ENCODE assay signal across 14 cellular contexts in genomic region chr7:102872460-102872859, GRCh38. TPM values are rescaled to one million over a fixed set of nuclear protein-coding genes. Genes with fewer than 3 reads are reported as not detected.
DNase-seq lines count a peak whose midpoint lies in the region; ATAC-seq and TF ChIP-seq lines count a peak whose summit lies in the region.
"Had no signal": no experiment of that assay in that cellular context is flagged by ENCODE, and none has a peak within 500 bp of the region (broad histone marks: within the 10 kb centered on the region; RNA-seq: fewer than 3 reads in every experiment).

No MANE protein-coding gene starts in this region.

- H4K20me1 ChIP-seq in GM23338 (replicated peaks; ENCODE audit: insufficient read depth): no peaks in the 10 kb centered on the region

- peak; percentile 75 for ATAC-seq in SK-N-SH treated with all-trans-retinoic acid at 6 μM for 48 hours
- no peak for ATAC-seq in GM23338
- no peak for ATAC-seq in HG03159 (IDR thresholded peaks at IDR 0.05; ENCODE audit: unreplicated experiment)

- H3F3A ChIP-seq in GM23338 (replicated peaks; ENCODE audit: low read depth): no peaks in the 10 kb centered on the region

- peak; percentile 58 for DNase-seq in GM04504 (ENCODE audit: low read depth)
- peak; percentile 93 for DNase-seq in fibroblast of pulmonary artery (ENCODE audit: low read depth)
- no peak for DNase-seq in GM23338 (ENCODE audit: low spot score)
- DNase-seq in central memory CD4-positive, alpha-beta T cell: no peak
- DNase-seq: activated CD4-positive, alpha-beta T cell treated with anti-CD3 and anti-CD28 coated beads for 48 hours; activated naive CD4-positive, alpha-beta T cell; NCI-H1436; NCI-H69; sigmoid colon; SW 1271 had no signal

- TF ChIP-seq CTCF in fibroblast of pulmonary artery (IDR thresholded peaks at IDR 0.05; ENCODE audit: low read length, missing control alignments) (no peak), GM23338 (conservative IDR thresholded peaks at IDR 0.05; ENCODE audit: low read depth in 2 of 2) (no peak)

- H3K4me1 ChIP-seq in skeletal muscle satellite cell (ENCODE audit: control insufficient read depth, insufficient read depth, low read length) (peaks cover 51% of the 10 kb centered on the region), GM23338 (ENCODE audit: insufficient read depth) (no peaks in the 10 kb centered on the region)

- H3K36me3 Mint-ChIP-seq in GM23338 (ENCODE audit: low read depth): no peaks in the 10 kb centered on the region; the same call in 2 of the 3 replicates

- H3K27me3 Mint-ChIP-seq in GM23338 (ENCODE audit: insufficient read depth, low read depth, poor library complexity): no peaks in the 10 kb centered on the region
- H3K27me3 Mint-ChIP-seq: dendritic cell treated with granulocyte-macrophage colony-stimulating factor and Interleukin-4, amounts not matched to agents 40 ng/mL and 50 ng/mL, for 4 days had no signal

- H3K4me3 ChIP-seq in fibroblast of pulmonary artery (replicated peaks; ENCODE audit: low read depth, low read length) (no peak overlapping the region), skeletal muscle satellite cell (ENCODE audit: low read length) (no peak overlapping the region), GM23338 (no peak overlapping the region)
- H3K4me3 ChIP-seq: sigmoid colon had no signal

- H3K9me3 Mint-ChIP-seq in GM23338: no peaks in the 10 kb centered on the region
- H3K9me3 Mint-ChIP-seq: dendritic cell treated with granulocyte-macrophage colony-stimulating factor and Interleukin-4, amounts not matched to agents 40 ng/mL and 50 ng/mL, for 4 days had no signal

- peak overlapping the region; percentile 71 for H3K4me2 ChIP-seq in skeletal muscle satellite cell (ENCODE audit: low read length)
- no peak overlapping the region for H3K4me2 ChIP-seq in GM23338

- no peaks in the 10 kb centered on the region; the same call in 1 of the 2 replicates for H3K9me2 ChIP-seq in GM23338 (ENCODE audit: insufficient read depth)

- H3K27me3 ChIP-seq in skeletal muscle satellite cell (ENCODE audit: control insufficient read depth, insufficient read depth, low read length) (no peaks in the 10 kb centered on the region), GM23338 (ENCODE audit: insufficient read depth) (no peaks in the 10 kb centered on the region)
- H3K27me3 ChIP-seq: sigmoid colon had no signal

- H3K4me3 Mint-ChIP-seq in GM23338: no peak overlapping the region
- H3K4me3 Mint-ChIP-seq: dendritic cell treated with granulocyte-macrophage colony-stimulating factor and Interleukin-4, amounts not matched to agents 40 ng/mL and 50 ng/mL, for 4 days had no signal

- H3K9me3 ChIP-seq in skeletal muscle satellite cell (replicated peaks; ENCODE audit: low read length): no peaks in the 10 kb centered on the region
- H3K9me3 ChIP-seq: sigmoid colon had no signal

- no peaks in the 10 kb centered on the region for H3K36me3 ChIP-seq in skeletal muscle satellite cell (ENCODE audit: insufficient read depth, low read length)
- H3K36me3 ChIP-seq in GM23338 (ENCODE audit: insufficient read depth): no peaks in the 10 kb centered on the region
- H3K36me3 ChIP-seq: sigmoid colon had no signal

- H3K27ac Mint-ChIP-seq in GM23338: no peak overlapping the region
- H3K27ac Mint-ChIP-seq: dendritic cell treated with granulocyte-macrophage colony-stimulating factor and Interleukin-4, amounts not matched to agents 40 ng/mL and 50 ng/mL, for 4 days had no signal

- H3K4me1 Mint-ChIP-seq in GM23338: no peaks in the 10 kb centered on the region

- H2AFZ ChIP-seq in GM23338: no peak overlapping the region

- peak overlapping the region; percentile 85 for H3K9ac ChIP-seq in skeletal muscle satellite cell (ENCODE audit: low read depth, low read length)

- no peaks in the 10 kb centered on the region for H3K79me2 ChIP-seq in GM23338 (replicated peaks; ENCODE audit: insufficient read depth)

- H3K27ac ChIP-seq in GM23338 (ENCODE audit: low read depth): no peak overlapping the region
- H3K27ac ChIP-seq: sigmoid colon had no signal

TF ChIP-seq in SK-N-SH treated with all-trans-retinoic acid at 6 μM for 48 hours, 23 proteins besides CTCF, POLR2A, EP300 and RAD21 (continues in another document):
- TF ChIP-seq POU6F1 (CRISPR knock-in tag; IDR thresholded peaks at IDR 0.05; ENCODE audit: borderline replicate concordance, low read depth) (0 out of 2 replicates have a peak, but pooled peaks have one; percentile 53), ZC3H10 (CRISPR knock-in tag; IDR thresholded peaks at IDR 0.05) (peak; percentile 69; the same call in 1 of the 2 replicates), CREB5 (CRISPR knock-in tag; IDR thresholded peaks at IDR 0.05; ENCODE audit: low read depth) (peak; percentile 59)

TF ChIP-seq in GM23338, 12 proteins besides CTCF, POLR2A, EP300 and RAD21 (continues in another document):
- TF ChIP-seq CREB1 (CRISPR knock-in tag; IDR thresholded peaks at IDR 0.05; ENCODE audit: low read depth) (no peak), ZNF114 (CRISPR knock-in tag; IDR thresholded peaks at IDR 0.05) (no peak), EZH2 (IDR thresholded peaks at IDR 0.05; ENCODE audit: low read depth, unreplicated experiment) (no peak), POLR2AphosphoS5 (IDR thresholded peaks at IDR 0.05; ENCODE audit: low read depth) (no peak)
- TF ChIP-seq, protein P1, sequence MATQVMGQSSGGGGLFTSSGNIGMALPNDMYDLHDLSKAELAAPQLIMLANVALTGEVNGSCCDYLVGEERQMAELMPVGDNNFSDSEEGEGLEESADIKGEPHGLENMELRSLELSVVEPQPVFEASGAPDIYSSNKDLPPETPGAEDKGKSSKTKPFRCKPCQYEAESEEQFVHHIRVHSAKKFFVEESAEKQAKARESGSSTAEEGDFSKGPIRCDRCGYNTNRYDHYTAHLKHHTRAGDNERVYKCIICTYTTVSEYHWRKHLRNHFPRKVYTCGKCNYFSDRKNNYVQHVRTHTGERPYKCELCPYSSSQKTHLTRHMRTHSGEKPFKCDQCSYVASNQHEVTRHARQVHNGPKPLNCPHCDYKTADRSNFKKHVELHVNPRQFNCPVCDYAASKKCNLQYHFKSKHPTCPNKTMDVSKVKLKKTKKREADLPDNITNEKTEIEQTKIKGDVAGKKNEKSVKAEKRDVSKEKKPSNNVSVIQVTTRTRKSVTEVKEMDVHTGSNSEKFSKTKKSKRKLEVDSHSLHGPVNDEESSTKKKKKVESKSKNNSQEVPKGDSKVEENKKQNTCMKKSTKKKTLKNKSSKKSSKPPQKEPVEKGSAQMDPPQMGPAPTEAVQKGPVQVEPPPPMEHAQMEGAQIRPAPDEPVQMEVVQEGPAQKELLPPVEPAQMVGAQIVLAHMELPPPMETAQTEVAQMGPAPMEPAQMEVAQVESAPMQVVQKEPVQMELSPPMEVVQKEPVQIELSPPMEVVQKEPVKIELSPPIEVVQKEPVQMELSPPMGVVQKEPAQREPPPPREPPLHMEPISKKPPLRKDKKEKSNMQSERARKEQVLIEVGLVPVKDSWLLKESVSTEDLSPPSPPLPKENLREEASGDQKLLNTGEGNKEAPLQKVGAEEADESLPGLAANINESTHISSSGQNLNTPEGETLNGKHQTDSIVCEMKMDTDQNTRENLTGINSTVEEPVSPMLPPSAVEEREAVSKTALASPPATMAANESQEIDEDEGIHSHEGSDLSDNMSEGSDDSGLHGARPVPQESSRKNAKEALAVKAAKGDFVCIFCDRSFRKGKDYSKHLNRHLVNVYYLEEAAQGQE (IDR thresholded peaks at IDR 0.05; ENCODE audit: unreplicated experiment): no peak

RNA-seq across cellular contexts. Expression of gene LRRC17, which starts 40.3 kb away (rescaled TPM):
- 23.3 and 50.0 TPM in 2 replicates for total RNA-seq in skeletal muscle satellite cell (2012; rRNA removed)
- total RNA-seq in GM23338 (2014; rRNA removed; shearing (Covaris generic)): 3.1 and 9.4 TPM in 2 replicates
- polyA plus RNA-seq in GM23338 (2016; fragmentation: Nextera tagmentation; extraction: Ambion mirVana): 1.0 and 2.8 TPM in 2 replicates

Comparison
In these comparisons a context has a peak if more than half of its experiments do, and no peak if none do; other contexts are left out.
1. DNase-seq: peak in GM04504 (single experiment) and fibroblast of pulmonary artery (single experiment); none in GM23338 (single experiment) and central memory CD4-positive, alpha-beta T cell (single experiment).